ENCODE assay signal across 9 cellular contexts in the genomic region with DNA sequence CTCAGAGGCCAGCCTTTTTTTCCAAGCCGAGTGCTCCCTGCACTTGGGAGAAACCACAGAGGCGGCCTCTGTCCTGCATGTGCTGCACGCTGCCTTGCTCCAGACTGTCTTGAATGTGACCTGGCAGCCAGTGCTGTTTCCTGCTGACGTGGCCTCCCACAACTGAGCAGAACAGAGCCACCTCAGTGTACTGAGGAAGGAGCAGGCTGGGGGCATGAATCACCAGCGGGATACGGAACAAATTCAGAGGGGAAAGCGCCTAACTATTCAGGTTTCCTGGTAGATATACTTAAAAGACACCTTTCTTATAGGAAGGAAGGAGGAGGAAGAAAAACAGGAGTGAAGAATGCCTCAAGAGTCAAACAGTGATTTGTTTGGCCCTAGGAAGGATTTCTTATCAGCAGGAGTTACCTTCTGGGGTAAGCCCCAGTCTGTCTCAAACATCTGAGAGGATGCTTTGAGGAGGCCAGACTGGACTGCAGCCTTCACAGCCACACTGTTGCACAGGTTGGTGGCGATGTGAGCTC.
A peak's percentile ranks its signal among the peaks of the same experiment; 100 is the strongest.
DNase-seq lines count a peak whose midpoint lies in the region; ATAC-seq and TF ChIP-seq lines count a peak whose summit lies in the region.
"Had no signal": no experiment of that assay in that cellular context is flagged by ENCODE, and none has a peak within 500 bp of the region (broad histone marks: within the 10 kb centered on the region; RNA-seq: fewer than 3 reads in every experiment).

No MANE protein-coding gene starts in this region.

- POLR2A ChIA-PET in CD4-positive, alpha-beta T cell (lab: Charles Lee): no interaction called here

- TF ChIP-seq CTCF in CD4-positive, alpha-beta T cell (IDR thresholded peaks at IDR 0.05): no peak
- TF ChIP-seq CTCF in astrocyte of the cerebellum (IDR thresholded peaks at IDR 0.05; ENCODE audit: low read depth, low read length, missing control alignments): no peak

- peak overlapping the region; percentile 18 for H3K4me3 Mint-ChIP-seq in CD4-positive, alpha-beta T cell
- H3K4me3 Mint-ChIP-seq: naive B cell had no signal

- H3K4me1 Mint-ChIP-seq in CD4-positive, alpha-beta T cell (ENCODE audit: low read depth): peaks cover 44% of the 10 kb centered on the region

- H3K4me3 ChIP-seq in astrocyte of the cerebellum (ENCODE audit: low read depth, low read length): no peak overlapping the region

- no peaks in the 10 kb centered on the region for H3K27me3 ChIP-seq in CD4-positive, alpha-beta T cell (ENCODE audit: control insufficient read depth, insufficient read depth, low read length)

- H3K9me3 ChIP-seq in CD4-positive, alpha-beta T cell (ENCODE audit: control insufficient read depth, low read length): no peaks in the 10 kb centered on the region

- ATAC-seq in CD4-positive, alpha-beta T cell (ENCODE audit: poor library complexity): peak; percentile 83
- ATAC-seq in HG02642 (IDR thresholded peaks at IDR 0.05; ENCODE audit: poor library complexity, unreplicated experiment): peak; percentile 72
- peak; percentile 99 for ATAC-seq in sciatic nerve
- ATAC-seq in GM19035 (IDR thresholded peaks at IDR 0.05; ENCODE audit: unreplicated experiment): no peak

- H3K27me3 Mint-ChIP-seq in CD4-positive, alpha-beta T cell: no peaks in the 10 kb centered on the region

- H3K27ac Mint-ChIP-seq in CD4-positive, alpha-beta T cell: peak overlapping the region; percentile 8
- H3K27ac Mint-ChIP-seq: naive B cell had no signal

- CTCF ChIA-PET in CD4-positive, alpha-beta T cell (lab: Charles Lee): no interaction called here

- H3K9me3 Mint-ChIP-seq in CD4-positive, alpha-beta T cell: no peaks in the 10 kb centered on the region
- H3K9me3 Mint-ChIP-seq: naive B cell had no signal

- intact Hi-C loops in CD4-positive, alpha-beta T cell (cut with DNase I, micrococcal nuclease): no loop called here
- intact Hi-C loops in sciatic nerve (cut with DNase I): loop anchor here (1.0 kb wide), 1 partner anchor 39 kb away; no protein-coding TSS in a partner anchor

- no peak overlapping the region for H3K27ac ChIP-seq in CD4-positive, alpha-beta T cell (ENCODE audit: low read depth, low read length)

- in situ Hi-C loops in astrocyte of the cerebellum (cut with HindIII; ENCODE audit: low sequenced_read_pairs): no loop called here

- H3K36me3 Mint-ChIP-seq in CD4-positive, alpha-beta T cell (ENCODE audit: low read depth): no peaks in the 10 kb centered on the region

- peak in 9 of 10 experiments; percentile 8 to 45 (median 21) for DNase-seq in CD4-positive, alpha-beta T cell
- DNase-seq in SK-N-DZ (ENCODE audit: low spot score): peak; percentile 56
- peak; percentile 95 for DNase-seq in astrocyte of the cerebellum (ENCODE audit: low read depth)
- peak; percentile 47 to 62 for DNase-seq in hippocampal formation (lab: John Stamatoyannopoulos, UW)
- peak; percentile 92 for DNase-seq in sciatic nerve (ENCODE audit: low spot score)
- no peak for DNase-seq in HuH-7.5 (ENCODE audit: low spot score)
- DNase-seq: naive B cell had no signal
